Comparison of ENCODE assay signal across 1 cellular context in the genomic region with DNA sequence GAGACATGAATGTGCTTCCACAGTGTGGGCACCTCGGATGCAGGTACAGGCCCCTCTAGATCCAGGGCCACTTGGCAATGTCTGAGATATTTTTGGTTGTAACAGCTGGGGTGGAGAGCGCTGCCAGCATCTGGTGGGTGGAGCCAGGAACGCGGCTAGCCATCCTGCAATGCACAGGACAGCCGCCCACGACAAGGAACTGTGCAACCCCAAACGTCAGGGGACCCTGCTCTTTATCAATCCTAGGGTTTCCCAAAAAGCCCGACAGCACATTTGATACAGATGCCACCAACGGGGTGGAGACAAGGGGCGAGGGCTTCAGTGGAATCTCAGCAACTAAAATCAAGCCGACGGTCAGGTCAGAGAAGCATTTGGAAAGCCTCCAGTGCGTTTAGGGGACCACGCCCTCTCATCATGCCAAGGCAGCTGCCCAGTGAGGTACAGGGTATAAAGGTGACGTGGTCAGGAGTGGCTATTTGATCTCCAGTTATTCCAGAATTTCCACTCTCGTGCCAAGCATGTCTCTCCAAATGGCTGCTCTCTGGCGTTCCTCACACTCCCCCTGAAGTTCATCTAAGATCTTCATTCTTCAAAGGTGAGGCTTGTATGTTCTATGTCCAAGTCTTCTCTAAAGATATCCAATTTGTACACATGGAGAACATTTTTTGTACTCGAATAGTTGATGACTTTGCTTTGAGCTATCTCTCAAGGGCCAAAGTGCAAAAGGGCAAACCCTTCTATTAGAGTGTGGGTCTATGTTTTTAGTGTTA.
TF ChIP-seq lines count a peak whose summit lies in the region.

No MANE protein-coding gene starts in this region.

TF ChIP-seq in WTC11, 78 proteins besides CTCF, POLR2A, EP300 and RAD21 (continued from another document):
- TF ChIP-seq, protein P1, sequence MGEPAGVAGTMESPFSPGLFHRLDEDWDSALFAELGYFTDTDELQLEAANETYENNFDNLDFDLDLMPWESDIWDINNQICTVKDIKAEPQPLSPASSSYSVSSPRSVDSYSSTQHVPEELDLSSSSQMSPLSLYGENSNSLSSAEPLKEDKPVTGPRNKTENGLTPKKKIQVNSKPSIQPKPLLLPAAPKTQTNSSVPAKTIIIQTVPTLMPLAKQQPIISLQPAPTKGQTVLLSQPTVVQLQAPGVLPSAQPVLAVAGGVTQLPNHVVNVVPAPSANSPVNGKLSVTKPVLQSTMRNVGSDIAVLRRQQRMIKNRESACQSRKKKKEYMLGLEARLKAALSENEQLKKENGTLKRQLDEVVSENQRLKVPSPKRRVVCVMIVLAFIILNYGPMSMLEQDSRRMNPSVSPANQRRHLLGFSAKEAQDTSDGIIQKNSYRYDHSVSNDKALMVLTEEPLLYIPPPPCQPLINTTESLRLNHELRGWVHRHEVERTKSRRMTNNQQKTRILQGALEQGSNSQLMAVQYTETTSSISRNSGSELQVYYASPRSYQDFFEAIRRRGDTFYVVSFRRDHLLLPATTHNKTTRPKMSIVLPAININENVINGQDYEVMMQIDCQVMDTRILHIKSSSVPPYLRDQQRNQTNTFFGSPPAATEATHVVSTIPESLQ (CRISPR knock-in tag; IDR thresholded peaks at IDR 0.05): no peak
- TF ChIP-seq, protein P2, sequence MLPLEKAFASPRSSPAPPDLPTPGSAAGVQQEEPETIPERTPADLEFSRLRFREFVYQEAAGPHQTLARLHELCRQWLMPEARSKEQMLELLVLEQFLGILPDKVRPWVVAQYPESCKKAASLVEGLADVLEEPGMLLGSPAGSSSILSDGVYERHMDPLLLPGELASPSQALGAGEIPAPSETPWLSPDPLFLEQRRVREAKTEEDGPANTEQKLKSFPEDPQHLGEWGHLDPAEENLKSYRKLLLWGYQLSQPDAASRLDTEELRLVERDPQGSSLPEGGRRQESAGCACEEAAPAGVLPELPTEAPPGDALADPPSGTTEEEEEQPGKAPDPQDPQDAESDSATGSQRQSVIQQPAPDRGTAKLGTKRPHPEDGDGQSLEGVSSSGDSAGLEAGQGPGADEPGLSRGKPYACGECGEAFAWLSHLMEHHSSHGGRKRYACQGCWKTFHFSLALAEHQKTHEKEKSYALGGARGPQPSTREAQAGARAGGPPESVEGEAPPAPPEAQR (CRISPR knock-in tag; IDR thresholded peaks at IDR 0.05): no peak
TF ChIP-seq in WTC11: peak in this region for 0.
